ENCODE assay signal across 14 cellular contexts in the genomic region with DNA sequence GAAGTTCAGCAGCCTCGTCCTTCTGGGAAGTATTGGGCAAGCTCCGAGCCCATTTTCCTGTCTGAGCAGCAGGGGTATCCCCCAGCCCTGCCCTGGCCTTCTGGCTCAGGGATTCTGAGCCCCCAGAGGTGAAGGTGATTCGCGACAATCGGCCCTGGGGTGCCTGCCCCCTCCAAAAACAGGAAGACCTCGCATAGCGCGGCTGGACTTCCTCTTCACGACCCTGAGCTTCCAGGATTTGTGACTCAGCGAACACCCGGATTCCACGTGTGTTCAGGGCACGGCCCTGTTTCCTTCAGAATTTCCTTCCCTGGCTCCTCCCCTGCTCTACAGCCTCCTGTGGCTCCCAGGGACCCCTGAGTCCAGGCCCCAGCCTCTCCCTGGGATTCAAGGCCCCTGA. TPM values are rescaled to one million over a fixed set of nuclear protein-coding genes. Genes with fewer than 3 reads are reported as not detected.
DNase-seq lines count a peak whose midpoint lies in the region; ATAC-seq and TF ChIP-seq lines count a peak whose summit lies in the region.
"Had no signal": no experiment of that assay in that cellular context is flagged by ENCODE, and none has a peak within 500 bp of the region (broad histone marks: within the 10 kb centered on the region; RNA-seq: fewer than 3 reads in every experiment).

A gene with protein sequence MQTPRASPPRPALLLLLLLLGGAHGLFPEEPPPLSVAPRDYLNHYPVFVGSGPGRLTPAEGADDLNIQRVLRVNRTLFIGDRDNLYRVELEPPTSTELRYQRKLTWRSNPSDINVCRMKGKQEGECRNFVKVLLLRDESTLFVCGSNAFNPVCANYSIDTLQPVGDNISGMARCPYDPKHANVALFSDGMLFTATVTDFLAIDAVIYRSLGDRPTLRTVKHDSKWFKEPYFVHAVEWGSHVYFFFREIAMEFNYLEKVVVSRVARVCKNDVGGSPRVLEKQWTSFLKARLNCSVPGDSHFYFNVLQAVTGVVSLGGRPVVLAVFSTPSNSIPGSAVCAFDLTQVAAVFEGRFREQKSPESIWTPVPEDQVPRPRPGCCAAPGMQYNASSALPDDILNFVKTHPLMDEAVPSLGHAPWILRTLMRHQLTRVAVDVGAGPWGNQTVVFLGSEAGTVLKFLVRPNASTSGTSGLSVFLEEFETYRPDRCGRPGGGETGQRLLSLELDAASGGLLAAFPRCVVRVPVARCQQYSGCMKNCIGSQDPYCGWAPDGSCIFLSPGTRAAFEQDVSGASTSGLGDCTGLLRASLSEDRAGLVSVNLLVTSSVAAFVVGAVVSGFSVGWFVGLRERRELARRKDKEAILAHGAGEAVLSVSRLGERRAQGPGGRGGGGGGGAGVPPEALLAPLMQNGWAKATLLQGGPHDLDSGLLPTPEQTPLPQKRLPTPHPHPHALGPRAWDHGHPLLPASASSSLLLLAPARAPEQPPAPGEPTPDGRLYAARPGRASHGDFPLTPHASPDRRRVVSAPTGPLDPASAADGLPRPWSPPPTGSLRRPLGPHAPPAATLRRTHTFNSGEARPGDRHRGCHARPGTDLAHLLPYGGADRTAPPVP (minus strand): TSS at position 116 of the 400 bp plus-strand sequence. CDS start 1,227 bp downstream, outside the sequence.

- POLR2A ChIA-PET in activated CD8-positive, alpha-beta T cell treated with anti-CD3 and anti-CD28 coated beads for 36 hours (lab: Charles Lee) = no interaction called here

- H3K4me1 Mint-ChIP-seq in chondrocyte (ENCODE audit: low read depth) = no peaks in the 10 kb centered on the region
- H3K4me1 Mint-ChIP-seq in activated CD8-positive, alpha-beta T cell treated with anti-CD3 and anti-CD28 coated beads for 36 hours (ENCODE audit: low read depth) = no peaks in the 10 kb centered on the region

- TF ChIP-seq CTCF in chondrocyte (IDR thresholded peaks at IDR 0.05) = no peak
- no peak for TF ChIP-seq CTCF in activated CD8-positive, alpha-beta T cell treated with anti-CD3 and anti-CD28 coated beads for 36 hours (IDR thresholded peaks at IDR 0.05)

- intact Hi-C loops in sciatic nerve (cut with DNase I) = loop anchor here (10.0 kb wide), 1 partner anchor 75 kb away; a partner anchor contains a TSS
- intact Hi-C loops in activated CD8-positive, alpha-beta T cell treated with anti-CD3 and anti-CD28 coated beads for 36 hours (cut with micrococcal nuclease) = no loop called here

- no peak within 1 kb of the TSS for H3K4me3 Mint-ChIP-seq in chondrocyte (ENCODE audit: unreplicated experiment)
- H3K4me3 Mint-ChIP-seq in activated CD8-positive, alpha-beta T cell treated with anti-CD3 and anti-CD28 coated beads for 36 hours = no peak within 1 kb of the TSS
- H3K4me3 Mint-ChIP-seq: nephron progenitor cell had no signal

- H3K9me3 Mint-ChIP-seq in chondrocyte (ENCODE audit: low read depth) = no peaks in the 10 kb centered on the region
- no peaks in the 10 kb centered on the region for H3K9me3 Mint-ChIP-seq in activated CD8-positive, alpha-beta T cell treated with anti-CD3 and anti-CD28 coated beads for 36 hours
- H3K9me3 Mint-ChIP-seq: nephron progenitor cell had no signal

- DNase-seq in ELR (ENCODE audit: low read depth) (peak; percentile 57), chondrocyte (ENCODE audit: low spot score) (peak; percentile 61), iris pigment epithelial cell (ENCODE audit: low read depth) (peak; percentile 55), sciatic nerve (ENCODE audit: low spot score) (no peak), amniotic stem cell (lab: John Stamatoyannopoulos, UW) (no peak)
- no peak for DNase-seq in activated CD8-positive, alpha-beta T cell treated with anti-CD3 and anti-CD28 coated beads for 36 hours
- DNase-seq: activated CD8-positive, alpha-beta memory T cell treated with anti-CD3 and anti-CD28 coated beads for 24 hours; BE2C; Karpas-422; NCI-H524; nephron progenitor cell had no signal

- peak; percentile 37 for ATAC-seq in sciatic nerve
- no peak for ATAC-seq in GM21825 (IDR thresholded peaks at IDR 0.05; ENCODE audit: unreplicated experiment)
- ATAC-seq in activated CD8-positive, alpha-beta T cell treated with anti-CD3 and anti-CD28 coated beads for 36 hours = no peak
- no peak for ATAC-seq in GM18511 (IDR thresholded peaks at IDR 0.05; ENCODE audit: unreplicated experiment)
- ATAC-seq: body of pancreas had no signal

- H3K36me3 Mint-ChIP-seq in chondrocyte (ENCODE audit: low read depth) = no peaks in the 10 kb centered on the region
- H3K36me3 Mint-ChIP-seq in activated CD8-positive, alpha-beta T cell treated with anti-CD3 and anti-CD28 coated beads for 36 hours (ENCODE audit: low read depth) = no peaks in the 10 kb centered on the region

- H3K27ac Mint-ChIP-seq in chondrocyte (ENCODE audit: unreplicated experiment) = no peak within 1 kb of the TSS
- H3K27ac Mint-ChIP-seq in activated CD8-positive, alpha-beta T cell treated with anti-CD3 and anti-CD28 coated beads for 36 hours = no peak within 1 kb of the TSS
- H3K27ac Mint-ChIP-seq: nephron progenitor cell had no signal

- no peaks in the 10 kb centered on the region for H3K27me3 Mint-ChIP-seq in chondrocyte (ENCODE audit: low read depth)
- H3K27me3 Mint-ChIP-seq in activated CD8-positive, alpha-beta T cell treated with anti-CD3 and anti-CD28 coated beads for 36 hours = peaks cover 2% of the 10 kb centered on the region

- CTCF ChIA-PET in activated CD8-positive, alpha-beta T cell treated with anti-CD3 and anti-CD28 coated beads for 36 hours (lab: Charles Lee) = interaction anchor here (0.8 to 2.0 kb wide), 10 partner anchors 7 to 77 kb away, joined by 3 to 8 read pairs (median 4); a partner anchor contains a TSS

RNA-seq across cellular contexts. Expression of the gene that starts here (rescaled TPM):
- 4.2 to 5.3 TPM (median 4.3 TPM) in 3 replicates for total RNA-seq in chondrocyte
- total RNA-seq in sciatic nerve = 28.2 TPM
- not detected for total RNA-seq in activated CD8-positive, alpha-beta T cell treated with anti-CD3 and anti-CD28 coated beads for 36 hours

Comparison
In these comparisons a context has a peak if more than half of its experiments do, and no peak if none do; other contexts are left out.
1. DNase-seq: peak in ELR (single experiment), chondrocyte (single experiment) and iris pigment epithelial cell (single experiment); none in sciatic nerve (single experiment), activated CD8-positive, alpha-beta T cell treated with anti-CD3 and anti-CD28 coated beads for 36 hours (single experiment) and amniotic stem cell (single experiment).